In the genomic region with DNA sequence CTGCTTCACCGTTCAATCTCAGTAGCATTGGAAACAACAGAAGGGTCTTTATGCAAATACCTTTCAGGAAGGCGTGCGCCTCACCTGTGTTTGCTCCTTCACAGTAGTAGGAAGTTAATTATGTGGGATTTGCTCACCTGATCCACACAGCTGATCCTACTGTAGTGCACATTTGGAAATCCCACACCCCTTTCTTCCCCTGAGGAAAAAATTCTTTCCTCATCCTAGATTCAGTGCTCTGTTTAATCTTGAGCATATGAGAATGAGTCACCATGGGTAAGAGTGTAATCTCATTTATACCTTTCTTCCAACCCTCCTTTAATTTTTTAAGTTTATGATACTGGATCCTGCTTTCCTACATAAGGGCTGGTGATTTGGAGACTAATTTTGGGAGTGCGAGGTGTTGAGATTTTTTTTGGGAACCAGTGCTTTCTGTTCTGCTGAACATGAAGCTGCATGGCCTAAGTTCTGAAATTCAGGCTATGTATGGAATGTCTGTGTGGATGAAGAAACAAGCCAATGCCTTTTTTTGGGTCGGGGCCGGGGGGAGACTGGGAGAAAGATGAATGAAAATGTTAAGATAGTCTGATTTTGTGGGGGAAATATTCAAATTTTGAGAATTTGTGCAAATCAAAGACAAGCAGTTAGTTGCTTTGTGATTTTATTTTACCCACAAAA, we compare ENCODE assay signal across 1 cellular context.
TF ChIP-seq lines count a peak whose summit lies in the region.

No MANE protein-coding gene starts in this region.

TF ChIP-seq in H1, 55 proteins besides CTCF, POLR2A, EP300 and RAD21 (continued from another document):
- TF ChIP-seq SIN3A (conservative IDR thresholded peaks at IDR 0.05 in 1 of 2, IDR thresholded peaks at IDR 0.05 in 1 of 2; ENCODE audit: low read depth in 1 of 2, low read length in 2 of 2) (0 out of 4 replicates have a peak, but pooled peaks of 1 of the 2 experiments have one; percentile 33), JUN (IDR thresholded peaks at IDR 0.05; ENCODE audit: low read depth, low read length) (no peak)
TF ChIP-seq in H1: peak in this region for 2.
